Comparison of ENCODE assay signal across 13 cellular contexts in genomic region chr12:646303-647038, GRCh38. TPM values are rescaled to one million over a fixed set of nuclear protein-coding genes. Genes with fewer than 3 reads are reported as not detected.
DNase-seq lines count a peak whose midpoint lies in the region; ATAC-seq, FAIRE-seq and TF ChIP-seq lines count a peak whose summit lies in the region.
"Had no signal": no experiment of that assay in that cellular context is flagged by ENCODE, and none has a peak within 500 bp of the region (broad histone marks: within the 10 kb centered on the region; RNA-seq: fewer than 3 reads in every experiment).

No MANE protein-coding gene starts in this region.

- TF ChIP-seq EP300 in HepG2 (IDR thresholded peaks at IDR 0.05; ENCODE audit: low read depth in 2 of 2, low read length in 2 of 2) (peak; percentile 23 to 93; a peak in 3 of 4 replicates), HepG2 (CRISPR knock-in tag; IDR thresholded peaks at IDR 0.05; ENCODE audit: borderline replicate concordance) (peak; percentile 47), SK-N-SH (IDR thresholded peaks at IDR 0.05; ENCODE audit: borderline replicate concordance in 1 of 2, low read depth in 1 of 2, low read length in 1 of 2) (no peak)

- CTCF ChIA-PET in HepG2 (lab: Yijun Ruan, JAX; ENCODE audit: low intra/inter-chr PET ratio, low total read pairs) (no interaction called here), SK-N-SH (lab: Yijun Ruan, JAX) (no interaction called here)

- no peak overlapping the region for H3K27ac Mint-ChIP-seq in T-helper 2 cell treated with Interferon-gamma antibody and Interleukin-4, amounts not matched to agents 5 μg/mL and 100 μg/mL, for 36 hours

- H3F3A ChIP-seq in GM23248 (ENCODE audit: insufficient read depth) (peaks cover 36% of the 10 kb centered on the region), SK-N-SH (replicated peaks; ENCODE audit: insufficient read depth) (peaks cover 6% of the 10 kb centered on the region)

- POLR2A ChIA-PET in HepG2 (lab: Yijun Ruan, JAX): interaction anchor here (0.9 to 1.8 kb wide), 7 partner anchors 14 to 76 kb away, joined by 3 to 8 read pairs (median 5); no protein-coding TSS in a partner anchor
- POLR2A ChIA-PET in SK-N-SH (lab: Yijun Ruan, JAX): no interaction called here

- intact Hi-C loops in colonic mucosa (cut with DNase I): no loop called here
- intact Hi-C loops in HepG2 (cut with micrococcal nuclease; ENCODE audit: unreplicated experiment): loop anchor here (2.0 to 10.0 kb wide), 2 partner anchors 14 to 72 kb away; no protein-coding TSS in a partner anchor

- H3K27ac ChIP-seq in GM23248: peak overlapping the region; percentile 92
- peak overlapping the region; percentile 24 for H3K27ac ChIP-seq in colonic mucosa
- H3K27ac ChIP-seq in HepG2 (ENCODE audit: extremely low read length, insufficient read depth, low read length): peak overlapping the region; percentile 80
- H3K27ac ChIP-seq in skeletal muscle tissue (ENCODE audit: low read depth, low read length): peak overlapping the region; percentile 96
- H3K27ac ChIP-seq in SK-N-SH (ENCODE audit: low read depth in 2 of 2, low read length in 1 of 2): no peak overlapping the region

- peaks cover 32% of the 10 kb centered on the region for H3K4me1 Mint-ChIP-seq in T-helper 2 cell treated with Interferon-gamma antibody and Interleukin-4, amounts not matched to agents 5 μg/mL and 100 μg/mL, for 36 hours (ENCODE audit: low read depth)

- no peaks in the 10 kb centered on the region for H4K20me1 ChIP-seq in GM23248 (ENCODE audit: insufficient read depth)
- H4K20me1 ChIP-seq in HepG2 (ENCODE audit: insufficient read depth, low read length): no peaks in the 10 kb centered on the region
- H4K20me1 ChIP-seq in SK-N-SH (ENCODE audit: insufficient read depth): no peaks in the 10 kb centered on the region

- H2AFZ ChIP-seq in GM23248: peak overlapping the region; percentile 78
- H2AFZ ChIP-seq in HepG2 (ENCODE audit: low read length): no peak overlapping the region
- H2AFZ ChIP-seq in SK-N-SH (ENCODE audit: low read depth): no peak overlapping the region

- H3K79me2 ChIP-seq in GM23248 (ENCODE audit: insufficient read depth) (no peaks in the 10 kb centered on the region), HepG2 (ENCODE audit: insufficient read depth, low read length) (no peaks in the 10 kb centered on the region), SK-N-SH (ENCODE audit: insufficient read depth) (no peaks in the 10 kb centered on the region)

- peak overlapping the region; percentile 65 for H3K9ac ChIP-seq in GM23248
- peak overlapping the region in 1 of 2 donors; percentile 12 for H3K9ac ChIP-seq in colonic mucosa (ENCODE audit: low read depth in 2 of 2, low read length in 2 of 2)
- H3K9ac ChIP-seq in HepG2 (ENCODE audit: insufficient read depth, low read depth, low read length): peak overlapping the region; percentile 67
- H3K9ac ChIP-seq in skeletal muscle tissue (ENCODE audit: low read depth in 1 of 3, low read length in 3 of 3): peak overlapping the region; percentile 42 to 73 (median 69)
- H3K9ac ChIP-seq in SK-N-SH: no peak overlapping the region

- in situ Hi-C loops in GM23248 (cut with MboI): no loop called here
- in situ Hi-C loops in HepG2 (cut with HindIII; ENCODE audit: extremely low pct_ligation_motif_present, low pct_unique_long_range_greater_than_20kb): no loop called here

- peak; percentile 25 to 39; a peak in 2 of 4 replicates for TF ChIP-seq POLR2A in HepG2 (IDR thresholded peaks at IDR 0.05; ENCODE audit: insufficient read depth in 1 of 2, low read depth in 2 of 2, low read length in 2 of 2)

- peaks cover 6% of the 10 kb centered on the region for H3K36me3 Mint-ChIP-seq in T-helper 2 cell treated with Interferon-gamma antibody and Interleukin-4, amounts not matched to agents 5 μg/mL and 100 μg/mL, for 36 hours (ENCODE audit: low read depth)
- H3K36me3 Mint-ChIP-seq: naive thymus-derived CD8-positive, alpha-beta T cell had no signal

- H3K4me1 ChIP-seq in GM23248 (ENCODE audit: insufficient read depth) (peaks cover 43% of the 10 kb centered on the region), colonic mucosa (peaks cover 5% of the 10 kb centered on the region), HepG2 (ENCODE audit: insufficient read depth, low read length) (peaks cover 61% of the 10 kb centered on the region), skeletal muscle tissue (ENCODE audit: control insufficient read depth in 3 of 3, insufficient read depth in 3 of 3, low read length in 3 of 3) (peaks cover 54 to 55% (median 55%) of the 10 kb centered on the region in 3 donors), SK-N-SH (ENCODE audit: control insufficient read depth in 1 of 2, insufficient read depth in 2 of 2, low read depth in 1 of 2, low read length in 1 of 2) (peaks cover 0 to 5% of the 10 kb centered on the region in 2 experiments; a peak in 1 of 4 replicates)

- peak overlapping the region; percentile 18 for H3K4me3 ChIP-seq in GM23248
- H3K4me3 ChIP-seq in colonic mucosa: no peak overlapping the region
- peak overlapping the region; percentile 38 to 68 (median 46) for H3K4me3 ChIP-seq in HepG2 (replicated peaks in 1 of 3; ENCODE audit: insufficient read depth in 1 of 3, low read depth in 2 of 3, low read length in 3 of 3)
- peak overlapping the region; percentile 23 to 49 (median 46) for H3K4me3 ChIP-seq in skeletal muscle tissue (ENCODE audit: low read length in 3 of 3)
- no peak overlapping the region for H3K4me3 ChIP-seq in SK-N-SH (ENCODE audit: low read depth in 2 of 2, low read length in 1 of 2)

- FAIRE-seq in HepG2 (lab: Jason Lieb, UNC): peak; percentile 89
- FAIRE-seq: astrocyte had no signal

- TF ChIP-seq RAD21 in HepG2 (CRISPR knock-in tag; IDR thresholded peaks at IDR 0.05): 0 out of 2 replicates have a peak, but pooled peaks have one; percentile 11
- no peak for TF ChIP-seq RAD21 in SK-N-SH (IDR thresholded peaks at IDR 0.05; ENCODE audit: low read length)

- H3K36me3 ChIP-seq in GM23248 (ENCODE audit: low read depth) (no peaks in the 10 kb centered on the region), colonic mucosa (no peaks in the 10 kb centered on the region), HepG2 (replicated peaks in 1 of 2; ENCODE audit: control insufficient read depth in 1 of 2, insufficient read depth in 2 of 2, low read length in 2 of 2) (no peaks in the 10 kb centered on the region), skeletal muscle tissue (ENCODE audit: control insufficient read depth in 3 of 3, insufficient read depth in 3 of 3, low read length in 3 of 3) (no peaks in the 10 kb centered on the region), SK-N-SH (replicated peaks in 1 of 2; ENCODE audit: control insufficient read depth in 1 of 2, insufficient read depth in 2 of 2, low read length in 1 of 2) (no peaks in the 10 kb centered on the region)

- 6 to 9% methylated on average over 12 of the region's 12 CpGs for WGBS in GM23248 (ENCODE audit: low coverage in 1 of 2, low lambda C conversion rate in 2 of 2, missing lambda C conversion rate in 2 of 2), 2 experiments
- under 1% methylated on average over 12 of the region's 12 CpGs for WGBS in HepG2 (ENCODE audit: low lambda C conversion rate)
- WGBS in SK-N-SH (ENCODE audit: low lambda C conversion rate): 85% methylated on average over 12 of the region's 12 CpGs

- no peaks in the 10 kb centered on the region for H3K27me3 Mint-ChIP-seq in T-helper 2 cell treated with Interferon-gamma antibody and Interleukin-4, amounts not matched to agents 5 μg/mL and 100 μg/mL, for 36 hours (ENCODE audit: low read depth)
- H3K27me3 Mint-ChIP-seq: CD4-positive, alpha-beta memory T cell; naive thymus-derived CD8-positive, alpha-beta T cell had no signal

- DNase-seq in GM23248: peak; percentile 82
- DNase-seq in colonic mucosa: peak; percentile 34
- peak; percentile 95 for DNase-seq in HepG2 (ENCODE audit: low spot score)
- no peak for DNase-seq in T-helper 2 cell treated with Interferon-gamma antibody and Interleukin-4, amounts not matched to agents 5 μg/mL and 100 μg/mL, for 36 hours (ENCODE audit: low spot score)
- no peak for DNase-seq in SK-N-SH
- no peak for DNase-seq in COLO829 (ENCODE audit: low spot score)
- DNase-seq: CD4-positive, alpha-beta memory T cell; KBM-7; naive thymus-derived CD8-positive, alpha-beta T cell; NCI-H2171 had no signal

- no peak overlapping the region for H3K4me3 Mint-ChIP-seq in T-helper 2 cell treated with Interferon-gamma antibody and Interleukin-4, amounts not matched to agents 5 μg/mL and 100 μg/mL, for 36 hours

- H3K9me3 Mint-ChIP-seq in T-helper 2 cell treated with Interferon-gamma antibody and Interleukin-4, amounts not matched to agents 5 μg/mL and 100 μg/mL, for 36 hours: no peaks in the 10 kb centered on the region
- H3K9me3 Mint-ChIP-seq: CD4-positive, alpha-beta memory T cell; naive thymus-derived CD8-positive, alpha-beta T cell had no signal

- H3K27me3 ChIP-seq in GM23248 (replicated peaks; ENCODE audit: insufficient read depth): no peaks in the 10 kb centered on the region
- H3K27me3 ChIP-seq in colonic mucosa: no peaks in the 10 kb centered on the region
- no peaks in the 10 kb centered on the region for H3K27me3 ChIP-seq in HepG2 (ENCODE audit: control insufficient read depth in 1 of 2, insufficient read depth in 2 of 2, low read length in 2 of 2)
- no peaks in the 10 kb centered on the region for H3K27me3 ChIP-seq in skeletal muscle tissue (ENCODE audit: control insufficient read depth in 3 of 3, insufficient read depth in 3 of 3, low read length in 3 of 3)
- H3K27me3 ChIP-seq in SK-N-SH (ENCODE audit: insufficient read depth): no peaks in the 10 kb centered on the region

- H3K9me2 ChIP-seq in GM23248 (ENCODE audit: insufficient read depth): no peaks in the 10 kb centered on the region
- no peaks in the 10 kb centered on the region for H3K9me2 ChIP-seq in SK-N-SH

- H3K9me3 ChIP-seq in GM23248 (ENCODE audit: low read depth) (no peaks in the 10 kb centered on the region), colonic mucosa (no peaks in the 10 kb centered on the region), HepG2 (ENCODE audit: low read length) (no peaks in the 10 kb centered on the region), skeletal muscle tissue (ENCODE audit: control insufficient read depth in 3 of 3, low read length in 3 of 3) (no peaks in the 10 kb centered on the region), SK-N-SH (no peaks in the 10 kb centered on the region)

- BruUV-seq in HepG2 (replicated peaks; lab: Mats Ljungman, UMichigan): no TSS peak

- H3K4me2 ChIP-seq in GM23248 (ENCODE audit: unreplicated experiment) (peak overlapping the region; percentile 69), HepG2 (ENCODE audit: low read depth, low read length) (peak overlapping the region; percentile 96), SK-N-SH (no peak overlapping the region)

- ATAC-seq in HepG2 (peak; percentile 89), HG03159 (IDR thresholded peaks at IDR 0.05; ENCODE audit: unreplicated experiment) (no peak)
- ATAC-seq: naive thymus-derived CD8-positive, alpha-beta T cell had no signal

- TF ChIP-seq CTCF in colonic mucosa (IDR thresholded peaks at IDR 0.05) (no peak), HepG2 (CRISPR knock-in tag; IDR thresholded peaks at IDR 0.05) (no peak), SK-N-SH (IDR thresholded peaks at IDR 0.05) (no peak)

RNA-seq across cellular contexts. Expression of gene NINJ2, which starts 16.8 kb away (rescaled TPM):
- total RNA-seq in GM23248 (2014; rRNA removed; shearing (Covaris generic)): 5.2 and 5.9 TPM in 2 replicates
- polyA plus RNA-seq in GM23248 (2016; fragmentation: Nextera tagmentation; extraction: Ambion mirVana) (4.9 and 6.4 TPM in 2 replicates), HepG2 (2011; rRNA removed) (3.8 and 5.4 TPM in 2 replicates), SK-N-SH (2012; rRNA removed) (0.07 TPM in 1 of 2 replicates, not detected in the other)
- total RNA-seq in colonic mucosa (1 to 10 TPM; 2.1 to 4.2 TPM), HepG2 (2016; rRNA removed; fragmentation: Illumina TruSeq; extraction: Trizol) (0.62 and 0.94 TPM in 2 replicates), skeletal muscle tissue (2.6 TPM)
- total RNA-seq in HepG2 (2016; cell fraction: cytosol; rRNA removed; fragmentation: Illumina TruSeq; extraction: Trizol; ENCODE audit: low read depth): 0.51 TPM in 1 of 2 replicates, not detected in the other
- total RNA-seq in HepG2 (2016; cell fraction: insoluble cytoplasmic fraction; rRNA removed; fragmentation: Illumina TruSeq; extraction: Trizol): 0.34 and 0.56 TPM in 2 replicates
- 0.31 and 0.34 TPM in 2 replicates for total RNA-seq in HepG2 (2016; cell fraction: membrane; rRNA removed; fragmentation: Illumina TruSeq; extraction: Trizol)
- total RNA-seq in HepG2 (2016; cell fraction: nucleus; rRNA removed; fragmentation: Illumina TruSeq; extraction: Trizol): 1.0 TPM in 1 of 2 replicates, not detected in the other
- polyA plus RNA-seq in HepG2 (2011; cell fraction: cytosol; rRNA removed): 5.5 and 5.9 TPM in 2 replicates
- polyA plus RNA-seq in HepG2 (2011; cell fraction: nucleus; rRNA removed): 3.4 and 3.9 TPM in 2 replicates
- polyA plus RNA-seq in HepG2 (2012): 4.9 and 6.3 TPM in 2 replicates
- polyA plus RNA-seq in HepG2 (2016; cell fraction: cytosol; fragmentation: Illumina TruSeq; extraction: Trizol; ENCODE audit: low read depth): 0.87 and 0.95 TPM in 2 replicates
- polyA plus RNA-seq in HepG2 (2016; cell fraction: insoluble cytoplasmic fraction; fragmentation: Illumina TruSeq; extraction: Trizol; ENCODE audit: low read depth): 0.94 and 1.3 TPM in 2 replicates
- polyA plus RNA-seq in HepG2 (2016; cell fraction: membrane; fragmentation: Illumina TruSeq; extraction: Trizol; ENCODE audit: low read depth): 0.98 and 1.2 TPM in 2 replicates
- 0.83 TPM in 2 replicates for polyA plus RNA-seq in HepG2 (2016; cell fraction: nucleus; fragmentation: Illumina TruSeq; extraction: Trizol; ENCODE audit: insufficient read depth, low read depth)
- 7.4 and 19.5 TPM in 2 replicates for polyA minus RNA-seq in HepG2 (2011; rRNA and poly(A)+ RNA removed; ENCODE audit: low replicate concordance)
- 1.1 and 2.0 TPM in 2 replicates for polyA minus RNA-seq in HepG2 (2011; cell fraction: cytosol; rRNA and poly(A)+ RNA removed)
- 0.64 and 1.6 TPM in 2 replicates for polyA minus RNA-seq in HepG2 (2011; cell fraction: nucleus; rRNA and poly(A)+ RNA removed)
- 0.09 and 0.13 TPM in 2 replicates for polyA plus RNA-seq in SK-N-SH (2012; cell fraction: cytosol; rRNA removed)
- polyA plus RNA-seq in SK-N-SH (2012; cell fraction: nucleus; rRNA removed): not detected in 2 replicates
- total RNA-seq: astrocyte had no signal

Comparison
In these comparisons a context has a peak if more than half of its experiments do, and no peak if none do; other contexts are left out.
1. DNase-seq: peak in GM23248 (single experiment), colonic mucosa (single experiment) and HepG2 (single experiment); none in T-helper 2 cell treated with Interferon-gamma antibody and Interleukin-4, amounts not matched to agents 5 μg/mL and 100 μg/mL, for 36 hours (single experiment), SK-N-SH (single experiment) and COLO829 (single experiment).
2. H3K27ac ChIP-seq: peak in GM23248 (single experiment), colonic mucosa (single experiment), HepG2 (single experiment) and skeletal muscle tissue (single experiment); none in SK-N-SH (0 of 2).
3. H3K4me3 ChIP-seq: peak in GM23248 (single experiment), HepG2 (3 of 3) and skeletal muscle tissue (3 of 3); none in colonic mucosa (single experiment) and SK-N-SH (0 of 2).